Comparison of ENCODE assay signal across 24 cellular contexts in genomic region chr6:142790257-142790656, GRCh38.
"Had no signal": no experiment of that assay in that cellular context is flagged by ENCODE, and none has a peak within 500 bp of the region (broad histone marks: within the 10 kb centered on the region; RNA-seq: fewer than 3 reads in every experiment).

No MANE protein-coding gene starts in this region.

- H3K27me3 ChIP-seq: colonic mucosa, left lung, tibial nerve had no signal

- H3K4me3 Mint-ChIP-seq: activated CD4-positive, alpha-beta memory T cell treated with anti-CD3 and anti-CD28 coated beads, Interleukin-2, amount 10 ng/mL, durations not matched to agents 7 days and 5 days; activated CD4-positive, alpha-beta T cell treated with anti-CD3 and anti-CD28 coated beads, Interleukin-2, amount 10 ng/mL, durations not matched to agents 24 days and 14 days; activated CD8-positive, alpha-beta memory T cell treated with anti-CD3 and anti-CD28 coated beads, Interleukin-2, amount 10 ng/mL, durations not matched to agents 7 days and 5 days; nephron; stimulated activated naive B cell treated with anti-CD40 and anti-IgM and Interleukin-4, amounts not matched to agents 10 μg/mL and 1 μg/mL and 100 μg/mL, for 72 hours; T-helper 1 cell treated with Interleukin-12 subunit alpha and Interleukin-12 subunit beta and Interleukin-4 antibody, amounts not matched to agents 30 μg/mL and 1 μg/mL, for 36 hours had no signal

- ATAC-seq: activated CD4-positive, CD25-positive, alpha-beta regulatory T cell treated with anti-CD3 and anti-CD28 coated beads, Interleukin-2, amount 50 U/mL, for 24 hours; activated CD8-positive, alpha-beta memory T cell treated with anti-CD3 and anti-CD28 coated beads, Interleukin-2, amount 10 ng/mL, durations not matched to agents 7 days and 5 days; left lung; lower lobe of right lung; right cardiac atrium; stimulated activated naive B cell treated with anti-CD40 and anti-IgM and Interleukin-4, amounts not matched to agents 10 μg/mL and 1 μg/mL and 100 μg/mL, for 72 hours had no signal

- H3K27ac ChIP-seq: colonic mucosa, left lung, lower lobe of right lung, tibial nerve, VCaP had no signal

- H3K36me3 ChIP-seq: colonic mucosa, left lung, lower lobe of right lung, tibial nerve had no signal

- H3K9me3 ChIP-seq: colonic mucosa, left lung, lower lobe of right lung, tibial nerve had no signal

- H3K4me1 ChIP-seq: colonic mucosa, left lung, lower lobe of right lung, tibial nerve had no signal

- DNase-seq: activated CD4-positive, alpha-beta memory T cell treated with anti-CD3 and anti-CD28 coated beads, Interleukin-2, amount 10 ng/mL, durations not matched to agents 7 days and 5 days; activated CD4-positive, alpha-beta T cell treated with anti-CD3 and anti-CD28 coated beads, Interleukin-2, amount 10 ng/mL, durations not matched to agents 24 days and 14 days; activated CD8-positive, alpha-beta memory T cell treated with anti-CD3 and anti-CD28 coated beads, Interleukin-2, amount 10 ng/mL, durations not matched to agents 7 days and 5 days; activated effector memory CD4-positive, alpha-beta T cell treated with Interleukin-2 at 50 U/mL for 16 hours; activated naive CD4-positive, alpha-beta T cell treated with Interleukin-2 at 50 U/mL for 16 hours; cerebellar nuclear complex; colonic mucosa; effector CD8-positive, alpha-beta T cell; left lung; lower lobe of right lung; mesenchymal stem cell; posterior cingulate gyrus; right cardiac atrium; stimulated activated CD4-positive, alpha-beta T cell treated with anti-CD3 and anti-CD28 coated beads, Interleukin-4, amount 100 ng/mL, for 24 hours; stimulated activated naive B cell treated with anti-CD40 and anti-IgM and Interleukin-4, amounts not matched to agents 10 μg/mL and 1 μg/mL and 100 μg/mL, for 72 hours; T-helper 9 cell had no signal

- H3K27ac Mint-ChIP-seq: activated CD4-positive, alpha-beta memory T cell treated with anti-CD3 and anti-CD28 coated beads, Interleukin-2, amount 10 ng/mL, durations not matched to agents 7 days and 5 days; activated CD4-positive, alpha-beta T cell treated with anti-CD3 and anti-CD28 coated beads, Interleukin-2, amount 10 ng/mL, durations not matched to agents 24 days and 14 days; activated CD8-positive, alpha-beta memory T cell treated with anti-CD3 and anti-CD28 coated beads, Interleukin-2, amount 10 ng/mL, durations not matched to agents 7 days and 5 days; nephron; stimulated activated naive B cell treated with anti-CD40 and anti-IgM and Interleukin-4, amounts not matched to agents 10 μg/mL and 1 μg/mL and 100 μg/mL, for 72 hours; T-helper 1 cell treated with Interleukin-12 subunit alpha and Interleukin-12 subunit beta and Interleukin-4 antibody, amounts not matched to agents 30 μg/mL and 1 μg/mL, for 36 hours had no signal

- H3K4me1 Mint-ChIP-seq: activated CD4-positive, alpha-beta memory T cell treated with anti-CD3 and anti-CD28 coated beads, Interleukin-2, amount 10 ng/mL, durations not matched to agents 7 days and 5 days; nephron had no signal

- H3K4me3 ChIP-seq: colonic mucosa, left lung, lower lobe of right lung, tibial nerve had no signal

- FAIRE-seq: bronchial epithelial cell, endometrium, TTC549 had no signal

- H3K27me3 Mint-ChIP-seq: activated CD4-positive, alpha-beta memory T cell treated with anti-CD3 and anti-CD28 coated beads, Interleukin-2, amount 10 ng/mL, durations not matched to agents 7 days and 5 days; activated CD4-positive, alpha-beta T cell treated with anti-CD3 and anti-CD28 coated beads, Interleukin-2, amount 10 ng/mL, durations not matched to agents 24 days and 14 days; activated CD8-positive, alpha-beta memory T cell treated with anti-CD3 and anti-CD28 coated beads, Interleukin-2, amount 10 ng/mL, durations not matched to agents 7 days and 5 days; stimulated activated naive B cell treated with anti-CD40 and anti-IgM and Interleukin-4, amounts not matched to agents 10 μg/mL and 1 μg/mL and 100 μg/mL, for 72 hours had no signal

- H3K9me3 Mint-ChIP-seq: activated CD4-positive, alpha-beta memory T cell treated with anti-CD3 and anti-CD28 coated beads, Interleukin-2, amount 10 ng/mL, durations not matched to agents 7 days and 5 days; nephron; T-helper 1 cell treated with Interleukin-12 subunit alpha and Interleukin-12 subunit beta and Interleukin-4 antibody, amounts not matched to agents 30 μg/mL and 1 μg/mL, for 36 hours had no signal
